ENCODE assay signal across 6 cellular contexts in genomic region chr17:36508439-36508838, GRCh38. TPM values are rescaled to one million over a fixed set of nuclear protein-coding genes. Genes with fewer than 3 reads are reported as not detected.
DNase-seq lines count a peak whose midpoint lies in the region; ATAC-seq, FAIRE-seq and TF ChIP-seq lines count a peak whose summit lies in the region.
"Not testable (repeated sequence)": the region's sequence is repeated elsewhere in the genome, so short reads cannot be mapped to it uniquely, and the experiment has no call there.

No MANE protein-coding gene starts in this region.

- not testable (repeated sequence) for H3K27me3 Mint-ChIP-seq in activated T-helper 17 cell treated with anti-CD3 and anti-CD28 coated beads, Interleukin-2, amount 50 U/mL, for 72 hours; nephron progenitor cell (ENCODE audit: low read depth, poor library complexity)

- H3K9ac ChIP-seq in K562 (ENCODE audit: insufficient read depth in 1 of 2, low read depth in 2 of 2, low read length in 2 of 2), result not testable (repeated sequence)

- H3K4me1 Mint-ChIP-seq in activated T-helper 17 cell treated with anti-CD3 and anti-CD28 coated beads, Interleukin-2, amount 50 U/mL, for 72 hours; nephron progenitor cell; stimulated activated effector memory CD8-positive, alpha-beta T cell treated with anti-CD3 and anti-CD28 coated beads, Interleukin-12 subunit alpha, Interleukin-12 subunit beta, amount 100 ng/mL, for 72 hours: not testable (repeated sequence)

- peak overlapping the region; percentile 6; the same call in 1 of the 2 replicates for H3K27ac ChIP-seq in RWPE1
- not testable (repeated sequence) for H3K27ac ChIP-seq in K562 (ENCODE audit: extremely low read depth, low read depth, low read length)

- ATAC-seq in activated T-helper 17 cell treated with anti-CD3 and anti-CD28 coated beads, Interleukin-2, amount 50 U/mL, for 72 hours (replicated peaks); K562; stimulated activated effector memory CD8-positive, alpha-beta T cell treated with anti-CD3 and anti-CD28 coated beads, Interleukin-12 subunit alpha, Interleukin-12 subunit beta, amount 100 ng/mL, for 72 hours: not testable (repeated sequence)

- H3K9me3 Mint-ChIP-seq in activated T-helper 17 cell treated with anti-CD3 and anti-CD28 coated beads, Interleukin-2, amount 50 U/mL, for 72 hours; nephron progenitor cell; stimulated activated effector memory CD8-positive, alpha-beta T cell treated with anti-CD3 and anti-CD28 coated beads, Interleukin-12 subunit alpha, Interleukin-12 subunit beta, amount 100 ng/mL, for 72 hours: not testable (repeated sequence)

- intact Hi-C loops in K562 (cut with micrococcal nuclease), result not testable (repeated sequence)

- TF ChIP-seq CTCF in RWPE1 (conservative IDR thresholded peaks at IDR 0.05; ENCODE audit: low read depth); K562 (IDR thresholded peaks at IDR 0.05 in 2 of 3, conservative IDR thresholded peaks at IDR 0.05 in 1 of 3; ENCODE audit: insufficient read depth in 2 of 3, low read depth in 1 of 3, low read length in 3 of 3); nephron progenitor cell (IDR thresholded peaks at IDR 0.05): not testable (repeated sequence)

- POLR2A ChIA-PET in RWPE1 (lab: Yijun Ruan, JAX; ENCODE audit: low non-redundant PET); K562 (lab: Yijun Ruan, JAX): not testable (repeated sequence)

- not testable (repeated sequence) for TF ChIP-seq RAD21 in K562 (CRISPR knock-in tag; conservative IDR thresholded peaks at IDR 0.05 in 1 of 2, IDR thresholded peaks at IDR 0.05 in 1 of 2)

- H3K36me3 Mint-ChIP-seq in activated T-helper 17 cell treated with anti-CD3 and anti-CD28 coated beads, Interleukin-2, amount 50 U/mL, for 72 hours (ENCODE audit: low read depth), result peaks cover 89% of the 10 kb centered on the region
- H3K36me3 Mint-ChIP-seq in nephron progenitor cell (ENCODE audit: low read depth), result peaks cover 32% of the 10 kb centered on the region
- H3K36me3 Mint-ChIP-seq in stimulated activated effector memory CD8-positive, alpha-beta T cell treated with anti-CD3 and anti-CD28 coated beads, Interleukin-12 subunit alpha, Interleukin-12 subunit beta, amount 100 ng/mL, for 72 hours, result peaks cover 54% of the 10 kb centered on the region

- H3K27me3 ChIP-seq in K562 (ENCODE audit: control insufficient read depth in 2 of 2, insufficient read depth in 2 of 2, low read length in 2 of 2), result not testable (repeated sequence)

- H3K27ac Mint-ChIP-seq in activated T-helper 17 cell treated with anti-CD3 and anti-CD28 coated beads, Interleukin-2, amount 50 U/mL, for 72 hours, result peak overlapping the region; percentile 20
- peak overlapping the region; percentile 17 for H3K27ac Mint-ChIP-seq in nephron progenitor cell
- H3K27ac Mint-ChIP-seq in stimulated activated effector memory CD8-positive, alpha-beta T cell treated with anti-CD3 and anti-CD28 coated beads, Interleukin-12 subunit alpha, Interleukin-12 subunit beta, amount 100 ng/mL, for 72 hours, result peak overlapping the region; percentile 58

- 82% methylated on average over 2 of the region's 2 CpGs for WGBS in K562 (ENCODE audit: insufficient coverage, low coverage, missing lambda C conversion rate)

- FAIRE-seq in K562 (lab: Jason Lieb, UNC), result not testable (repeated sequence)

- in situ Hi-C loops in K562 (cut with MboI), result not testable (repeated sequence)

- not testable (repeated sequence) for BruUV-seq in K562 (replicated peaks; lab: Mats Ljungman, UMichigan)

- H3K4me1 ChIP-seq in K562 (replicated peaks in 1 of 2; ENCODE audit: control insufficient read depth in 2 of 2, insufficient read depth in 2 of 2, low read length in 2 of 2), result not testable (repeated sequence)

- not testable (repeated sequence) for H3K9me1 ChIP-seq in K562 (ENCODE audit: control insufficient read depth, insufficient read depth, low read length)

- CTCF ChIA-PET in RWPE1 (lab: Yijun Ruan, JAX); K562 (lab: Yijun Ruan, JAX; ENCODE audit: low intra/inter-chr PET ratio): not testable (repeated sequence)

- H3K79me2 ChIP-seq in K562 (ENCODE audit: control insufficient read depth, insufficient read depth, low read length), result not testable (repeated sequence)

- not testable (repeated sequence) for TF ChIP-seq EP300 in K562 (IDR thresholded peaks at IDR 0.05; ENCODE audit: low read length)

- H2AFZ ChIP-seq in K562 (ENCODE audit: low read depth, low read length), result not testable (repeated sequence)

- H3K4me3 Mint-ChIP-seq in activated T-helper 17 cell treated with anti-CD3 and anti-CD28 coated beads, Interleukin-2, amount 50 U/mL, for 72 hours; nephron progenitor cell; stimulated activated effector memory CD8-positive, alpha-beta T cell treated with anti-CD3 and anti-CD28 coated beads, Interleukin-12 subunit alpha, Interleukin-12 subunit beta, amount 100 ng/mL, for 72 hours: not testable (repeated sequence)

- not testable (repeated sequence) for TF ChIP-seq POLR2A in K562 (conservative IDR thresholded peaks at IDR 0.05)

- not testable (repeated sequence) for H3K9me3 ChIP-seq in K562 (replicated peaks; ENCODE audit: control insufficient read depth, insufficient read depth, low read depth, low read length)

- H3K4me2 ChIP-seq in K562 (ENCODE audit: insufficient read depth, low read length), result not testable (repeated sequence)

- H3K36me3 ChIP-seq in K562 (ENCODE audit: control insufficient read depth, insufficient read depth, low read length), result peaks cover 97% of the 10 kb centered on the region

- not testable (repeated sequence) for DNase-seq in RWPE1 (ENCODE audit: low spot score); K562 (ENCODE audit: extremely low read depth in 1 of 4, low spot score in 3 of 4); nephron progenitor cell; stimulated activated effector memory CD8-positive, alpha-beta T cell treated with anti-CD3 and anti-CD28 coated beads, Interleukin-12 subunit alpha, Interleukin-12 subunit beta, amount 100 ng/mL, for 72 hours (ENCODE audit: low spot score in 2 of 2)
- DNase-seq in activated CD4-positive, CD25-positive, alpha-beta regulatory T cell treated with anti-CD3 and anti-CD28 coated beads, Interleukin-2, amount 50 U/mL, for 72 hours, result peak; percentile 7

- not testable (repeated sequence) for H3K4me3 ChIP-seq in K562

- not testable (repeated sequence) for H4K20me1 ChIP-seq in K562 (replicated peaks; ENCODE audit: control insufficient read depth, insufficient read depth, low read length)

RNA-seq across cellular contexts. Expression of gene ZNHIT3, which starts 22.0 kb away (rescaled TPM):
- total RNA-seq in activated T-helper 17 cell treated with anti-CD3 and anti-CD28 coated beads, Interleukin-2, amount 50 U/mL, for 72 hours, result 10 to 100 TPM; 47.9 to 57.6 TPM
- 32.7 and 39.4 TPM in 2 replicates for total RNA-seq in K562 (2011; cell fraction: chromatin; rRNA removed; ENCODE audit: low replicate concordance)
- total RNA-seq in K562 (2011; cell fraction: nucleolus; rRNA removed), result 29.9 and 34.3 TPM in 2 replicates
- total RNA-seq in K562 (2011; cell fraction: nucleoplasm; rRNA removed), result 39.5 and 43.7 TPM in 2 replicates
- total RNA-seq in K562 (2014; rRNA removed) (45.0 and 52.6 TPM in 2 replicates), K562 (2014; rRNA removed; fragmentation: Illumina TruSeq; extraction: Trizol) (90.9 and 92.3 TPM in 2 replicates), K562 (2015; rRNA removed; fragmentation: Illumina TruSeq; extraction: Trizol) (79.6 and 88.4 TPM in 2 replicates), K562 (2021) (52.0 and 60.6 TPM in 2 replicates)
- polyA plus RNA-seq in K562 (2011; rRNA removed) (103 and 146 TPM in 2 replicates), K562 (2014; fragmentation: Illumina TruSeq; extraction: Trizol) (72.5 and 76.3 TPM in 2 replicates), K562 (2014; fragmentation: Nextera tagmentation; extraction: Ambion mirVana) (100 to 1,000 TPM; 270 to 300 TPM), K562 (2014; rRNA removed) (88.4 and 95.7 TPM in 2 replicates)
- polyA plus RNA-seq in K562 (2011; cell fraction: cytosol; rRNA removed), result 68.0 and 87.6 TPM in 2 replicates
- 35.6 and 45.0 TPM in 2 replicates for polyA plus RNA-seq in K562 (2011; cell fraction: nucleus; rRNA removed)
- polyA plus RNA-seq in K562 (2012), result 62.6 and 68.8 TPM in 2 replicates
- 40.6 and 42.8 TPM in 2 replicates for polyA minus RNA-seq in K562 (2011; rRNA and poly(A)+ RNA removed)
- polyA minus RNA-seq in K562 (2011; cell fraction: cytosol; rRNA and poly(A)+ RNA removed), result 14.8 and 15.9 TPM in 2 replicates
- polyA minus RNA-seq in K562 (2011; cell fraction: nucleus; rRNA and poly(A)+ RNA removed), result 14.4 and 18.1 TPM in 2 replicates

RNA-seq across cellular contexts. Expression of gene MYO19, which starts 26.2 kb away (rescaled TPM):
- total RNA-seq in activated T-helper 17 cell treated with anti-CD3 and anti-CD28 coated beads, Interleukin-2, amount 50 U/mL, for 72 hours, result 100 to 1,000 TPM in 1 of 2 donors, 10 to 100 TPM in 1; 98.8 to 171 TPM
- 1,055 and 1,571 TPM in 2 replicates for total RNA-seq in K562 (2011; cell fraction: chromatin; rRNA removed; ENCODE audit: low replicate concordance)
- 696 and 717 TPM in 2 replicates for total RNA-seq in K562 (2011; cell fraction: nucleolus; rRNA removed)
- 748 and 751 TPM in 2 replicates for total RNA-seq in K562 (2011; cell fraction: nucleoplasm; rRNA removed)
- 129 and 163 TPM in 2 replicates for total RNA-seq in K562 (2014; rRNA removed)
- 106 and 112 TPM in 2 replicates for total RNA-seq in K562 (2014; rRNA removed; fragmentation: Illumina TruSeq; extraction: Trizol)
- total RNA-seq in K562 (2015; rRNA removed; fragmentation: Illumina TruSeq; extraction: Trizol), result 117 and 121 TPM in 2 replicates
- total RNA-seq in K562 (2021), result 136 and 153 TPM in 2 replicates
- 115 and 135 TPM in 2 replicates for polyA plus RNA-seq in K562 (2011; rRNA removed)
- 96.3 and 184 TPM in 2 replicates for polyA plus RNA-seq in K562 (2011; cell fraction: cytosol; rRNA removed)
- 697 and 1,515 TPM in 2 replicates for polyA plus RNA-seq in K562 (2011; cell fraction: nucleus; rRNA removed)
- 69.8 and 106 TPM in 2 replicates for polyA plus RNA-seq in K562 (2012)
- polyA plus RNA-seq in K562 (2014; fragmentation: Illumina TruSeq; extraction: Trizol), result 139 and 162 TPM in 2 replicates
- polyA plus RNA-seq in K562 (2014; fragmentation: Nextera tagmentation; extraction: Ambion mirVana), result 10 to 100 TPM; 21.6 to 24.5 TPM
- 176 and 178 TPM in 2 replicates for polyA plus RNA-seq in K562 (2014; rRNA removed)
- polyA minus RNA-seq in K562 (2011; rRNA and poly(A)+ RNA removed), result 105 and 166 TPM in 2 replicates
- 66.4 and 70.3 TPM in 2 replicates for polyA minus RNA-seq in K562 (2011; cell fraction: cytosol; rRNA and poly(A)+ RNA removed)
- 226 and 316 TPM in 2 replicates for polyA minus RNA-seq in K562 (2011; cell fraction: nucleus; rRNA and poly(A)+ RNA removed)

RNA-seq across cellular contexts. Expression of gene PIGW, which starts 26.3 kb away (rescaled TPM):
- 10 to 100 TPM in 1 of 2 donors, 1 to 10 TPM in 1; 9.0 to 22.2 TPM for total RNA-seq in activated T-helper 17 cell treated with anti-CD3 and anti-CD28 coated beads, Interleukin-2, amount 50 U/mL, for 72 hours
- total RNA-seq in K562 (2011; cell fraction: chromatin; rRNA removed; ENCODE audit: low replicate concordance), result 12.0 and 21.0 TPM in 2 replicates
- total RNA-seq in K562 (2011; cell fraction: nucleolus; rRNA removed), result 9.6 and 12.7 TPM in 2 replicates
- 22.6 and 29.7 TPM in 2 replicates for total RNA-seq in K562 (2011; cell fraction: nucleoplasm; rRNA removed)
- total RNA-seq in K562 (2014; rRNA removed), result 13.0 and 13.8 TPM in 2 replicates
- 24.7 and 27.8 TPM in 2 replicates for total RNA-seq in K562 (2014; rRNA removed; fragmentation: Illumina TruSeq; extraction: Trizol)
- 21.2 TPM in 2 replicates for total RNA-seq in K562 (2015; rRNA removed; fragmentation: Illumina TruSeq; extraction: Trizol)
- total RNA-seq in K562 (2021), result 22.1 and 26.9 TPM in 2 replicates
- polyA plus RNA-seq in K562 (2011; rRNA removed), result 14.5 and 26.2 TPM in 2 replicates
- 11.9 and 12.9 TPM in 2 replicates for polyA plus RNA-seq in K562 (2011; cell fraction: cytosol; rRNA removed)
- 5.3 and 6.3 TPM in 2 replicates for polyA plus RNA-seq in K562 (2011; cell fraction: nucleus; rRNA removed)
- polyA plus RNA-seq in K562 (2012), result 13.2 and 26.4 TPM in 2 replicates
- polyA plus RNA-seq in K562 (2014; fragmentation: Illumina TruSeq; extraction: Trizol), result 29.4 and 33.9 TPM in 2 replicates
- polyA plus RNA-seq in K562 (2014; fragmentation: Nextera tagmentation; extraction: Ambion mirVana), result 10 to 100 TPM in 1 of 2 experiments, 1 to 10 TPM in 1; 9.5 to 15.4 TPM
- 16.5 and 25.0 TPM in 2 replicates for polyA plus RNA-seq in K562 (2014; rRNA removed)
- polyA minus RNA-seq in K562 (2011; rRNA and poly(A)+ RNA removed), result 6.9 and 11.8 TPM in 2 replicates
- polyA minus RNA-seq in K562 (2011; cell fraction: cytosol; rRNA and poly(A)+ RNA removed), result 4.5 and 8.8 TPM in 2 replicates
- 4.6 and 5.0 TPM in 2 replicates for polyA minus RNA-seq in K562 (2011; cell fraction: nucleus; rRNA and poly(A)+ RNA removed)

RNA-seq across cellular contexts. Expression of gene GGNBP2, which starts 36.3 kb away (rescaled TPM):
- total RNA-seq in activated T-helper 17 cell treated with anti-CD3 and anti-CD28 coated beads, Interleukin-2, amount 50 U/mL, for 72 hours, result 10 to 100 TPM; 84.2 to 95.7 TPM
- total RNA-seq in K562 (2011; cell fraction: chromatin; rRNA removed; ENCODE audit: low replicate concordance), result 160 and 249 TPM in 2 replicates
- total RNA-seq in K562 (2011; cell fraction: nucleolus; rRNA removed), result 57.2 and 67.9 TPM in 2 replicates
- 114 and 172 TPM in 2 replicates for total RNA-seq in K562 (2011; cell fraction: nucleoplasm; rRNA removed)
- total RNA-seq in K562 (2014; rRNA removed), result 46.9 and 51.4 TPM in 2 replicates
- total RNA-seq in K562 (2014; rRNA removed; fragmentation: Illumina TruSeq; extraction: Trizol), result 64.1 and 66.0 TPM in 2 replicates
- total RNA-seq in K562 (2015; rRNA removed; fragmentation: Illumina TruSeq; extraction: Trizol), result 61.5 and 71.3 TPM in 2 replicates
- 53.2 and 60.5 TPM in 2 replicates for total RNA-seq in K562 (2021)
- polyA plus RNA-seq in K562 (2011; rRNA removed), result 87.7 and 96.6 TPM in 2 replicates
- polyA plus RNA-seq in K562 (2011; cell fraction: cytosol; rRNA removed), result 46.2 and 46.7 TPM in 2 replicates
- polyA plus RNA-seq in K562 (2011; cell fraction: nucleus; rRNA removed), result 119 and 123 TPM in 2 replicates
- 55.0 and 62.9 TPM in 2 replicates for polyA plus RNA-seq in K562 (2012)
- polyA plus RNA-seq in K562 (2014; fragmentation: Illumina TruSeq; extraction: Trizol), result 78.8 and 89.8 TPM in 2 replicates
- 10 to 100 TPM; 35.7 to 41.0 TPM for polyA plus RNA-seq in K562 (2014; fragmentation: Nextera tagmentation; extraction: Ambion mirVana)
- 71.6 and 76.5 TPM in 2 replicates for polyA plus RNA-seq in K562 (2014; rRNA removed)
- 76.8 and 116 TPM in 2 replicates for polyA minus RNA-seq in K562 (2011; rRNA and poly(A)+ RNA removed)
- polyA minus RNA-seq in K562 (2011; cell fraction: cytosol; rRNA and poly(A)+ RNA removed), result 22.1 and 22.6 TPM in 2 replicates
- polyA minus RNA-seq in K562 (2011; cell fraction: nucleus; rRNA and poly(A)+ RNA removed), result 31.4 and 44.9 TPM in 2 replicates
